In genomic region chr2:231227309-231228162, GRCh38 we compare ENCODE assay signal across 8 cellular contexts. TPM values are rescaled to one million over a fixed set of nuclear protein-coding genes. Genes with fewer than 3 reads are reported as not detected.
A peak's percentile ranks its signal among the peaks of the same experiment; 100 is the strongest.
DNase-seq lines count a peak whose midpoint lies in the region; ATAC-seq and TF ChIP-seq lines count a peak whose summit lies in the region.

No MANE protein-coding gene starts in this region.

- CTCF ChIA-PET in OCI-LY7 (lab: Charles Lee; ENCODE audit: unreplicated experiment) = interaction anchor here (0.6 to 2.1 kb wide), 4 partner anchors 169 to 224 kb away, joined by 3 to 12 read pairs (median 3); no protein-coding TSS in a partner anchor

- H3K36me3 ChIP-seq in GM23338 (ENCODE audit: insufficient read depth) (no peaks in the 10 kb centered on the region), OCI-LY7 (ENCODE audit: insufficient read depth, low read length) (no peaks in the 10 kb centered on the region), ovary (no peaks in the 10 kb centered on the region)

- H2AFZ ChIP-seq in GM23338 (no peak overlapping the region), OCI-LY7 (ENCODE audit: low read length) (peak overlapping the region; percentile 47; the same call in 1 of the 2 replicates)

- peak; percentile 90 to 96 for TF ChIP-seq CTCF in GM23338 (conservative IDR thresholded peaks at IDR 0.05; ENCODE audit: low read depth in 2 of 2)
- peak; percentile 97 for TF ChIP-seq CTCF in OCI-LY7 (conservative IDR thresholded peaks at IDR 0.05; ENCODE audit: low read length)
- peak; percentile 53 to 93 (median 85) for TF ChIP-seq CTCF in ovary (IDR thresholded peaks at IDR 0.05)

- H3K27ac Mint-ChIP-seq in GM23338 = peak overlapping the region; percentile 91

- peaks cover 3% of the 10 kb centered on the region; the same call in 1 of the 3 replicates for H3K36me3 Mint-ChIP-seq in GM23338 (ENCODE audit: low read depth)

- H3K9me3 ChIP-seq in OCI-LY7 (ENCODE audit: low read length) (no peaks in the 10 kb centered on the region), ovary (no peaks in the 10 kb centered on the region)

- H3K4me2 ChIP-seq in GM23338 (no peak overlapping the region), OCI-LY7 (ENCODE audit: low read length) (peak overlapping the region; percentile 73)

- DNase-seq in GM04504 (ENCODE audit: low read depth) = peak; percentile 57
- DNase-seq in GM23338 (ENCODE audit: low spot score) = peak; percentile 92
- peak; percentile 49 for DNase-seq in KG1 (lab: John Stamatoyannopoulos, UW)
- peak; percentile 84 for DNase-seq in OCI-LY7 (ENCODE audit: low spot score)
- peak; percentile 38 for DNase-seq in activated naive CD4-positive, alpha-beta T cell treated with anti-CD3 and anti-CD28 coated beads, Interleukin-2, amount 50 U/mL, for 16 hours
- DNase-seq in glomerular visceral epithelial cell (ENCODE audit: extremely low spot score) = peak; percentile 86
- peak; percentile 47 to 77 (median 62) for DNase-seq in ovary
- DNase-seq in cortex of kidney (lab: John Stamatoyannopoulos, UW) = no peak

- ATAC-seq in GM23338 = peak; percentile 97

- peaks cover 11% of the 10 kb centered on the region for H3K27me3 Mint-ChIP-seq in GM23338 (ENCODE audit: insufficient read depth, low read depth, poor library complexity)

- no peak for TF ChIP-seq POLR2A in ovary (IDR thresholded peaks at IDR 0.05)

- no peaks in the 10 kb centered on the region for H3K9me2 ChIP-seq in GM23338 (ENCODE audit: insufficient read depth)
- H3K9me2 ChIP-seq in OCI-LY7 (ENCODE audit: insufficient read depth, low read length) = no peaks in the 10 kb centered on the region

- intact Hi-C loops in OCI-LY7 (cut with micrococcal nuclease; ENCODE audit: unreplicated experiment) = loop anchor here (1.0 to 10.0 kb wide), 5 partner anchors 70 to 337 kb away; no protein-coding TSS in a partner anchor
- intact Hi-C loops in ovary (cut with DNase I) = loop anchor here (2.0 to 10.0 kb wide), 5 partner anchors 47 to 225 kb away; no protein-coding TSS in a partner anchor

- H3K27ac ChIP-seq in GM23338 (ENCODE audit: low read depth) (peak overlapping the region; percentile 51; the same call in 1 of the 2 replicates), OCI-LY7 (ENCODE audit: low read depth, low read length, poor library complexity, severe bottlenecking) (peak overlapping the region; percentile 66), ovary (peak overlapping the region in 1 of 2 donors; percentile 65)

- no TSS peak for BruUV-seq in OCI-LY7 (replicated peaks; lab: Mats Ljungman, UMichigan)

- H3K79me2 ChIP-seq in GM23338 (replicated peaks; ENCODE audit: insufficient read depth) (no peaks in the 10 kb centered on the region), OCI-LY7 (ENCODE audit: insufficient read depth, low read depth, low read length) (no peaks in the 10 kb centered on the region)

- H3F3A ChIP-seq in GM23338 (replicated peaks; ENCODE audit: low read depth) = peaks cover 4% of the 10 kb centered on the region; the same call in 1 of the 2 replicates

- no peak for TF ChIP-seq EP300 in ovary (IDR thresholded peaks at IDR 0.05)

- no peak overlapping the region for H3K4me3 Mint-ChIP-seq in GM23338

- H3K4me1 ChIP-seq in GM23338 (ENCODE audit: insufficient read depth) (peaks cover 11% of the 10 kb centered on the region), OCI-LY7 (ENCODE audit: insufficient read depth, low read length, poor library complexity, severe bottlenecking) (peaks cover 36% of the 10 kb centered on the region), ovary (ENCODE audit: insufficient read depth) (peaks cover 3% of the 10 kb centered on the region)

- POLR2A ChIA-PET in OCI-LY7 (lab: Charles Lee) = interaction anchor here (0.5 to 3.8 kb wide), 8 partner anchors 70 to 565 kb away, joined by 3 to 15 read pairs (median 3); no protein-coding TSS in a partner anchor

- H3K27me3 ChIP-seq in GM23338 (ENCODE audit: insufficient read depth) (no peaks in the 10 kb centered on the region), ovary (no peaks in the 10 kb centered on the region)

- H3K9me3 Mint-ChIP-seq in GM23338 = no peaks in the 10 kb centered on the region

- WGBS in ovary, 3 donors = 73 to 77% (median 75%) methylated on average over 11 to 12 of the region's 12 CpGs

- H3K4me3 ChIP-seq in GM23338 (no peak overlapping the region), OCI-LY7 (ENCODE audit: low read depth, low read length, poor library complexity, severe bottlenecking) (no peak overlapping the region), ovary (no peak overlapping the region)

- H3K4me1 Mint-ChIP-seq in GM23338 = peaks cover 16% of the 10 kb centered on the region

- H4K20me1 ChIP-seq in GM23338 (replicated peaks; ENCODE audit: insufficient read depth) = no peaks in the 10 kb centered on the region
- H4K20me1 ChIP-seq in OCI-LY7 (ENCODE audit: insufficient read depth, low read length) = no peaks in the 10 kb centered on the region

TF ChIP-seq in GM23338, 12 proteins besides CTCF, POLR2A, EP300 and RAD21 (continues in another document):
- TF ChIP-seq JUNB (IDR thresholded peaks at IDR 0.05; ENCODE audit: unreplicated experiment) = no peak
- no peak for TF ChIP-seq STAT1 (IDR thresholded peaks at IDR 0.05; ENCODE audit: unreplicated experiment)
- no peak for TF ChIP-seq EZH2phosphoT487 (IDR thresholded peaks at IDR 0.05; ENCODE audit: unreplicated experiment)
- no peak for TF ChIP-seq ZNF331 (CRISPR knock-in tag; IDR thresholded peaks at IDR 0.05; ENCODE audit: low read depth)
- no peak for TF ChIP-seq ZNF462 (CRISPR knock-in tag; IDR thresholded peaks at IDR 0.05)
- TF ChIP-seq CREB1 (CRISPR knock-in tag; IDR thresholded peaks at IDR 0.05; ENCODE audit: low read depth) = no peak
- no peak for TF ChIP-seq POLR2AphosphoS5 (IDR thresholded peaks at IDR 0.05; ENCODE audit: low read depth)
- TF ChIP-seq NANOG (IDR thresholded peaks at IDR 0.05; ENCODE audit: borderline replicate concordance) = no peak

RNA-seq across cellular contexts. Expression of gene ARMC9, which starts 29.1 kb away (rescaled TPM):
- total RNA-seq in GM23338 (2014; rRNA removed; shearing (Covaris generic)) = 56.0 and 63.6 TPM in 2 replicates
- polyA plus RNA-seq in GM23338 (2016; fragmentation: Nextera tagmentation; extraction: Ambion mirVana) = 24.4 and 29.2 TPM in 2 replicates
- total RNA-seq in OCI-LY7 (2014; rRNA removed; shearing (Covaris generic)) = 6.6 and 10.9 TPM in 2 replicates
- total RNA-seq in OCI-LY7 (2022) = 11.0 and 12.2 TPM in 2 replicates
- total RNA-seq in ovary = 10 to 100 TPM; 24.8 to 33.5 (median 29.9) TPM
- 10 to 100 TPM; 16.7 to 23.9 TPM for polyA plus RNA-seq in ovary
